14 cellular contexts compared by ENCODE assay signal in genomic region chr20:63328716-63329275, GRCh38. TPM values are rescaled to one million over a fixed set of nuclear protein-coding genes. Genes with fewer than 3 reads are reported as not detected.
A peak's percentile ranks its signal among the peaks of the same experiment; 100 is the strongest.
DNase-seq lines count a peak whose midpoint lies in the region; ATAC-seq and TF ChIP-seq lines count a peak whose summit lies in the region.
"Had no signal": no experiment of that assay in that cellular context is flagged by ENCODE, and none has a peak within 500 bp of the region (broad histone marks: within the 10 kb centered on the region; RNA-seq: fewer than 3 reads in every experiment).

No MANE protein-coding gene starts in this region.

- H3K9me3 ChIP-seq in right atrium auricular region (no peaks in the 10 kb centered on the region), lower lobe of right lung (no peaks in the 10 kb centered on the region), esophagus squamous epithelium (peaks cover 0 to 8% (median 0%) of the 10 kb centered on the region in 3 donors)

- H3K4me3 ChIP-seq in right atrium auricular region (no peak overlapping the region), lower lobe of right lung (no peak overlapping the region), esophagus squamous epithelium (no peak overlapping the region)
- H3K4me3 ChIP-seq: A549 had no signal

- 50% methylated on average over 3 of the region's 21 CpGs; no CpG with 5 or more reads in 1 of the 2 donors for WGBS in esophagus squamous epithelium, 2 donors

- TF ChIP-seq POLR2A in esophagus squamous epithelium (IDR thresholded peaks at IDR 0.05): no peak

- H3K36me3 ChIP-seq in right atrium auricular region: no peaks in the 10 kb centered on the region
- no peaks in the 10 kb centered on the region for H3K36me3 ChIP-seq in lower lobe of right lung
- H3K36me3 ChIP-seq in esophagus squamous epithelium: no peaks in the 10 kb centered on the region

- H3K4me1 ChIP-seq in right atrium auricular region (no peaks in the 10 kb centered on the region), lower lobe of right lung (no peaks in the 10 kb centered on the region), esophagus squamous epithelium (peaks cover 0 to 17% (median 0%) of the 10 kb centered on the region in 3 donors)
- H3K4me1 ChIP-seq: A549 had no signal

- TF ChIP-seq CTCF in right atrium auricular region (IDR thresholded peaks at IDR 0.05) (no peak), lower lobe of right lung (IDR thresholded peaks at IDR 0.05) (no peak), esophagus squamous epithelium (IDR thresholded peaks at IDR 0.05) (no peak)

- no peak for ATAC-seq in Right ventricle myocardium inferior
- ATAC-seq in left ventricle myocardium superior: no peak
- no peak for ATAC-seq in lower lobe of right lung
- ATAC-seq: A549 had no signal

- intact Hi-C loops in Right ventricle myocardium inferior (cut with DNase I) (no loop called here), left ventricle myocardium superior (cut with micrococcal nuclease) (no loop called here), lower lobe of right lung (cut with DNase I) (no loop called here), esophagus squamous epithelium (cut with DNase I) (no loop called here)

- no peaks in the 10 kb centered on the region for H3K27me3 ChIP-seq in right atrium auricular region
- H3K27me3 ChIP-seq in lower lobe of right lung (ENCODE audit: low read depth): peaks cover 38% of the 10 kb centered on the region
- peaks cover 0 to 73% (median 0%) of the 10 kb centered on the region in 4 donors for H3K27me3 ChIP-seq in esophagus squamous epithelium

- H3K27ac ChIP-seq in right atrium auricular region (no peak overlapping the region), lower lobe of right lung (no peak overlapping the region), esophagus squamous epithelium (no peak overlapping the region)
- H3K27ac ChIP-seq: 22Rv1, A549, C4-2B had no signal

- DNase-seq in Right ventricle myocardium inferior (ENCODE audit: missing footprints) (peak; percentile 17), right atrium auricular region (ENCODE audit: low spot score) (no peak), left ventricle myocardium superior (peak; percentile 11), lower lobe of right lung (peak; percentile 31), superior temporal gyrus (ENCODE audit: extremely low spot score) (no peak), esophagus squamous epithelium (lab: John Stamatoyannopoulos, UW) (no peak), cerebellar cortex (ENCODE audit: low spot score) (no peak)
- DNase-seq: AML-193; Caco-2; CD4-positive, alpha-beta T cell; H9 had no signal

RNA-seq across cellular contexts. Expression of gene CHRNA4, which starts 32.4 kb away (rescaled TPM):
- total RNA-seq in Right ventricle myocardium inferior: 2.3 TPM
- total RNA-seq in right atrium auricular region: not detected
- total RNA-seq in left ventricle myocardium superior: 1.8 TPM
- not detected for total RNA-seq in lower lobe of right lung
- not detected for total RNA-seq in esophagus squamous epithelium
- total RNA-seq: CD4-positive, alpha-beta T cell had no signal

RNA-seq across cellular contexts. Expression of gene COL20A1, which starts 35.8 kb away (rescaled TPM):
- total RNA-seq in Right ventricle myocardium inferior (not detected), right atrium auricular region (not detected), left ventricle myocardium superior (not detected), lower lobe of right lung (not detected), esophagus squamous epithelium (not detected)

RNA-seq across cellular contexts. Expression of gene ARFGAP1, which starts 56.2 kb away (rescaled TPM):
- total RNA-seq in Right ventricle myocardium inferior (28.8 TPM), right atrium auricular region (10 to 100 TPM; 19.1 to 20.7 TPM), left ventricle myocardium superior (30.9 TPM), lower lobe of right lung (66.2 TPM), esophagus squamous epithelium (10 to 100 TPM; 18.4 to 37.4 (median 30.7) TPM)

Comparison
In these comparisons a context has a peak if more than half of its experiments do, and no peak if none do; other contexts are left out.
1. DNase-seq: peak in Right ventricle myocardium inferior (single experiment), left ventricle myocardium superior (single experiment) and lower lobe of right lung (single experiment); none in right atrium auricular region (single experiment), superior temporal gyrus (single experiment), esophagus squamous epithelium (single experiment) and cerebellar cortex (single experiment).